In genomic region chr7:49346200-49346899, GRCh38 we compare ENCODE assay signal across 2 cellular contexts.
TF ChIP-seq lines count a peak whose summit lies in the region.

No MANE protein-coding gene starts in this region.

TF ChIP-seq in liver, 16 proteins besides CTCF, POLR2A, EP300 and RAD21 (continued from another document):
- TF ChIP-seq, protein P1, sequence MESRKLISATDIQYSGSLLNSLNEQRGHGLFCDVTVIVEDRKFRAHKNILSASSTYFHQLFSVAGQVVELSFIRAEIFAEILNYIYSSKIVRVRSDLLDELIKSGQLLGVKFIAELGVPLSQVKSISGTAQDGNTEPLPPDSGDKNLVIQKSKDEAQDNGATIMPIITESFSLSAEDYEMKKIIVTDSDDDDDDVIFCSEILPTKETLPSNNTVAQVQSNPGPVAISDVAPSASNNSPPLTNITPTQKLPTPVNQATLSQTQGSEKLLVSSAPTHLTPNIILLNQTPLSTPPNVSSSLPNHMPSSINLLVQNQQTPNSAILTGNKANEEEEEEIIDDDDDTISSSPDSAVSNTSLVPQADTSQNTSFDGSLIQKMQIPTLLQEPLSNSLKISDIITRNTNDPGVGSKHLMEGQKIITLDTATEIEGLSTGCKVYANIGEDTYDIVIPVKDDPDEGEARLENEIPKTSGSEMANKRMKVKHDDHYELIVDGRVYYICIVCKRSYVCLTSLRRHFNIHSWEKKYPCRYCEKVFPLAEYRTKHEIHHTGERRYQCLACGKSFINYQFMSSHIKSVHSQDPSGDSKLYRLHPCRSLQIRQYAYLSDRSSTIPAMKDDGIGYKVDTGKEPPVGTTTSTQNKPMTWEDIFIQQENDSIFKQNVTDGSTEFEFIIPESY (IDR thresholded peaks at IDR 0.05), result peak; percentile 35
- TF ChIP-seq EGR1 (IDR thresholded peaks at IDR 0.05; ENCODE audit: low read depth in 2 of 2) (peak in 1 of 2 donors; percentile 71), SP1 (IDR thresholded peaks at IDR 0.05) (peak; percentile 50), HNF4G (IDR thresholded peaks at IDR 0.05) (no peak), GABPA (IDR thresholded peaks at IDR 0.05 in 1 of 2, conservative IDR thresholded peaks at IDR 0.05 in 1 of 2) (no peak), HNF4A (conservative IDR thresholded peaks at IDR 0.05) (peak in 1 of 2 donors; percentile 53), TAF1 (conservative IDR thresholded peaks at IDR 0.05) (no peak), RXRA (IDR thresholded peaks at IDR 0.05) (peak in 1 of 2 donors; percentile 66), FOXA2 (IDR thresholded peaks at IDR 0.05) (peak; percentile 84), ATF3 (IDR thresholded peaks at IDR 0.05) (peak; percentile 23), MAX (IDR thresholded peaks at IDR 0.05) (peak; percentile 60), JUND (IDR thresholded peaks at IDR 0.05) (peak in 1 of 2 donors; percentile 47), FOXA1 (IDR thresholded peaks at IDR 0.05) (peak; percentile 83)
TF ChIP-seq in liver: peak in this region for 11.

TF ChIP-seq in HepG2, 621 proteins besides CTCF, POLR2A, EP300 and RAD21 (continued from another document):
- TF ChIP-seq, protein P2, sequence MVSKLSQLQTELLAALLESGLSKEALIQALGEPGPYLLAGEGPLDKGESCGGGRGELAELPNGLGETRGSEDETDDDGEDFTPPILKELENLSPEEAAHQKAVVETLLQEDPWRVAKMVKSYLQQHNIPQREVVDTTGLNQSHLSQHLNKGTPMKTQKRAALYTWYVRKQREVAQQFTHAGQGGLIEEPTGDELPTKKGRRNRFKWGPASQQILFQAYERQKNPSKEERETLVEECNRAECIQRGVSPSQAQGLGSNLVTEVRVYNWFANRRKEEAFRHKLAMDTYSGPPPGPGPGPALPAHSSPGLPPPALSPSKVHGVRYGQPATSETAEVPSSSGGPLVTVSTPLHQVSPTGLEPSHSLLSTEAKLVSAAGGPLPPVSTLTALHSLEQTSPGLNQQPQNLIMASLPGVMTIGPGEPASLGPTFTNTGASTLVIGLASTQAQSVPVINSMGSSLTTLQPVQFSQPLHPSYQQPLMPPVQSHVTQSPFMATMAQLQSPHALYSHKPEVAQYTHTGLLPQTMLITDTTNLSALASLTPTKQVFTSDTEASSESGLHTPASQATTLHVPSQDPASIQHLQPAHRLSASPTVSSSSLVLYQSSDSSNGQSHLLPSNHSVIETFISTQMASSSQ (IDR thresholded peaks at IDR 0.05; ENCODE audit: low read depth), result no peak
- TF ChIP-seq, protein P2 (CRISPR knock-in tag; IDR thresholded peaks at IDR 0.05; ENCODE audit: borderline replicate concordance), result no peak
- TF ChIP-seq FLYWCH1 (CRISPR knock-in tag; IDR thresholded peaks at IDR 0.05), result no peak
- TF ChIP-seq DNMT3B (CRISPR knock-in tag; conservative IDR thresholded peaks at IDR 0.05), result no peak
- TF ChIP-seq GTF2F1 (IDR thresholded peaks at IDR 0.05; ENCODE audit: low read length), result no peak
- no peak for TF ChIP-seq KLF6 (CRISPR knock-in tag; IDR thresholded peaks at IDR 0.05)
